8 cellular contexts compared by ENCODE assay signal in genomic region chr1:144077167-144077841, GRCh38.
DNase-seq lines count a peak whose midpoint lies in the region; ATAC-seq, FAIRE-seq and TF ChIP-seq lines count a peak whose summit lies in the region.
"Not testable (repeated sequence)": the region's sequence is repeated elsewhere in the genome, so short reads cannot be mapped to it uniquely, and the experiment has no call there.

No MANE protein-coding gene starts in this region.

- FAIRE-seq in GM12878 (lab: Jason Lieb, UNC): not testable (repeated sequence)

- not testable (repeated sequence) for H4K20me1 ChIP-seq in GM12878 (ENCODE audit: control insufficient read depth, insufficient read depth)

- SMC1A ChIA-PET in GM12878 (lab: Charles Lee; ENCODE audit: uncharacterized antibody, unreplicated experiment): not testable (repeated sequence)

- not testable (repeated sequence) for H3K4me1 Mint-ChIP-seq in CD4-positive, alpha-beta memory T cell

- H3K27me3 ChIP-seq in CD4-positive, alpha-beta memory T cell (ENCODE audit: insufficient read depth, low read length); GM12878 (replicated peaks in 1 of 2; ENCODE audit: control insufficient read depth in 2 of 2, insufficient read depth in 2 of 2, low read length in 1 of 2); lung (ENCODE audit: control insufficient read depth, insufficient read depth): not testable (repeated sequence)
- peaks cover 0 to 13% (median 0%) of the 10 kb centered on the region in 3 donors for H3K27me3 ChIP-seq in sigmoid colon
- H3K27me3 ChIP-seq in transverse colon: peaks cover 12% of the 10 kb centered on the region

- H3K9me3 Mint-ChIP-seq in CD4-positive, alpha-beta memory T cell: not testable (repeated sequence)

- not testable (repeated sequence) for H3K9me3 ChIP-seq in CD4-positive, alpha-beta memory T cell (ENCODE audit: control insufficient read depth in 1 of 2, low read length in 2 of 2); GM12878 (replicated peaks; ENCODE audit: control insufficient read depth, insufficient read depth, low read length); lung (ENCODE audit: control insufficient read depth in 2 of 2, insufficient read depth in 1 of 2, low read length in 1 of 2); sigmoid colon; transverse colon

- not testable (repeated sequence) for TF ChIP-seq CTCF in NB4 (IDR thresholded peaks at IDR 0.05; ENCODE audit: low read depth, low read length); GM12878 (IDR thresholded peaks at IDR 0.05 in 2 of 3, conservative IDR thresholded peaks at IDR 0.05 in 1 of 3; ENCODE audit: control insufficient read depth in 2 of 3, extremely low read depth in 1 of 3, insufficient read depth in 1 of 3, low read depth in 3 of 3, low read length in 3 of 3); fibroblast of villous mesenchyme (IDR thresholded peaks at IDR 0.05; ENCODE audit: insufficient read depth, low read depth, low read length); lung (IDR thresholded peaks at IDR 0.05; ENCODE audit: control extremely low read depth, extremely low read depth); sigmoid colon (IDR thresholded peaks at IDR 0.05); transverse colon (IDR thresholded peaks at IDR 0.05)

- not testable (repeated sequence) for H3K27me3 Mint-ChIP-seq in CD4-positive, alpha-beta memory T cell

- CTCF ChIA-PET in CD4-positive, alpha-beta memory T cell (lab: Charles Lee; ENCODE audit: partially characterized antibody); GM12878 (lab: Yijun Ruan, JAX): not testable (repeated sequence)

- 10% methylated on average over 27 of the region's 93 CpGs for WGBS in GM12878 (ENCODE audit: insufficient coverage, insufficient replicate concordance, low lambda C conversion rate, missing lambda C conversion rate)
- 1% methylated on average over 64 to 92 of the region's 93 CpGs for WGBS in lung, 2 donors
- WGBS in sigmoid colon, 2 donors: 1% methylated on average over 90 to 93 of the region's 93 CpGs
- WGBS in transverse colon (ENCODE audit: low coverage in 1 of 2), 2 donors: 2 to 17% methylated on average over 18 to 71 of the region's 93 CpGs

- peak overlapping the region in 2 of 7 donors; percentile 41 to 62 for H3K27ac Mint-ChIP-seq in CD4-positive, alpha-beta memory T cell

- H3K9ac ChIP-seq in GM12878 (ENCODE audit: control insufficient read depth, insufficient read depth, low read length): not testable (repeated sequence)

- not testable (repeated sequence) for H3K4me3 ChIP-seq in CD4-positive, alpha-beta memory T cell (ENCODE audit: low read length in 2 of 2); NB4 (ENCODE audit: low read depth, low read length); GM12878; lung
- H3K4me3 ChIP-seq in fibroblast of villous mesenchyme (ENCODE audit: low read depth, low read length) (peak overlapping the region; percentile 48), sigmoid colon (peak overlapping the region; percentile 27 to 54 (median 41)), transverse colon (peak overlapping the region in 3 of 4 donors; percentile 9 to 72 (median 44))

- not testable (repeated sequence) for BruUV-seq in GM12878 (replicated peaks; lab: Mats Ljungman, UMichigan)

- not testable (repeated sequence) for ATAC-seq in GM12878
- peak; percentile 41 for ATAC-seq in lung (ENCODE audit: insufficient read depth, low FRiP score)

- in situ Hi-C loops in GM12878 (cut with MboI); transverse colon (cut with MboI; ENCODE audit: low pct_ligation_motif_present in 1 of 4, low pct_unique_long_range_greater_than_20kb in 1 of 4, low sequenced_read_pairs in 3 of 4): not testable (repeated sequence)

- H3K4me1 ChIP-seq in CD4-positive, alpha-beta memory T cell (ENCODE audit: insufficient read depth, low read length); GM12878 (ENCODE audit: control insufficient read depth, insufficient read depth, low read length); lung (ENCODE audit: control insufficient read depth in 2 of 2, insufficient read depth in 2 of 2, low read length in 2 of 2); sigmoid colon; transverse colon: not testable (repeated sequence)

- peak; percentile 0 to 64 (median 51) for DNase-seq in CD4-positive, alpha-beta memory T cell
- peak; percentile 72 for DNase-seq in NB4 (ENCODE audit: low read depth)
- peak; percentile 79 for DNase-seq in activated CD8-positive, alpha-beta memory T cell treated with anti-CD3 and anti-CD28 coated beads for 24 hours
- not testable (repeated sequence) for DNase-seq in GM12878 (ENCODE audit: low read depth, low spot score); fibroblast of villous mesenchyme (ENCODE audit: low read depth); transverse colon
- DNase-seq in lung (ENCODE audit: low spot score): peak; percentile 25
- DNase-seq in sigmoid colon: peak; percentile 48

- POLR2A ChIA-PET in CD4-positive, alpha-beta memory T cell (lab: Charles Lee; ENCODE audit: partially characterized antibody); GM12878 (lab: Charles Lee): not testable (repeated sequence)

- not testable (repeated sequence) for TF ChIP-seq EP300 in GM12878 (IDR thresholded peaks at IDR 0.05; ENCODE audit: borderline replicate concordance in 1 of 2, control insufficient read depth in 1 of 2, low read depth in 2 of 2, low read length in 2 of 2); sigmoid colon (IDR thresholded peaks at IDR 0.05); transverse colon (IDR thresholded peaks at IDR 0.05; ENCODE audit: low read depth)

- H2AFZ ChIP-seq in GM12878 (ENCODE audit: control insufficient read depth, low read depth, low read length): not testable (repeated sequence)

- intact Hi-C loops in CD4-positive, alpha-beta memory T cell (cut with micrococcal nuclease); GM12878 (cut with micrococcal nuclease; ENCODE audit: unreplicated experiment); sigmoid colon (cut with DNase I); transverse colon (cut with DNase I; ENCODE audit: low total_unique reads): not testable (repeated sequence)

- H3K79me2 ChIP-seq in GM12878 (ENCODE audit: control insufficient read depth, insufficient read depth, low read length): not testable (repeated sequence)

- TF ChIP-seq POLR2A in NB4 (IDR thresholded peaks at IDR 0.05; ENCODE audit: extremely low read depth, insufficient read length); GM12878 (IDR thresholded peaks at IDR 0.05; ENCODE audit: low read depth, low read length); sigmoid colon (IDR thresholded peaks at IDR 0.05); transverse colon (IDR thresholded peaks at IDR 0.05): not testable (repeated sequence)

- not testable (repeated sequence) for H3K36me3 ChIP-seq in CD4-positive, alpha-beta memory T cell (ENCODE audit: insufficient read depth, low read length); GM12878 (ENCODE audit: control insufficient read depth in 2 of 2, insufficient read depth in 2 of 2, low read length in 1 of 2); lung (ENCODE audit: control insufficient read depth in 2 of 2, insufficient read depth in 2 of 2, low read length in 2 of 2); sigmoid colon; transverse colon

- H3K36me3 Mint-ChIP-seq in CD4-positive, alpha-beta memory T cell: not testable (repeated sequence)

- H3K4me2 ChIP-seq in GM12878 (ENCODE audit: control insufficient read depth, insufficient read depth): not testable (repeated sequence)

- not testable (repeated sequence) for H3K27ac ChIP-seq in CD4-positive, alpha-beta memory T cell (ENCODE audit: low read depth, low read length); GM12878 (ENCODE audit: control insufficient read depth, insufficient read depth); lung (ENCODE audit: low read depth in 1 of 2, low read length in 1 of 2); sigmoid colon; transverse colon

- TF ChIP-seq RAD21 in GM12878 (IDR thresholded peaks at IDR 0.05; ENCODE audit: insufficient read depth, low read depth, low read length): not testable (repeated sequence)

- RAD21 ChIA-PET in GM12878 (lab: Charles Lee; ENCODE audit: unreplicated experiment): not testable (repeated sequence)

- H3K4me3 Mint-ChIP-seq in CD4-positive, alpha-beta memory T cell: peak overlapping the region in 7 of 8 donors; percentile 40 to 72 (median 66)

TF ChIP-seq in GM12878, 131 proteins besides CTCF, POLR2A, EP300 and RAD21:
- peak; percentile 87 for TF ChIP-seq SUZ12 (IDR thresholded peaks at IDR 0.05; ENCODE audit: unreplicated experiment)
